12 cellular contexts compared by ENCODE assay signal in the genomic region with DNA sequence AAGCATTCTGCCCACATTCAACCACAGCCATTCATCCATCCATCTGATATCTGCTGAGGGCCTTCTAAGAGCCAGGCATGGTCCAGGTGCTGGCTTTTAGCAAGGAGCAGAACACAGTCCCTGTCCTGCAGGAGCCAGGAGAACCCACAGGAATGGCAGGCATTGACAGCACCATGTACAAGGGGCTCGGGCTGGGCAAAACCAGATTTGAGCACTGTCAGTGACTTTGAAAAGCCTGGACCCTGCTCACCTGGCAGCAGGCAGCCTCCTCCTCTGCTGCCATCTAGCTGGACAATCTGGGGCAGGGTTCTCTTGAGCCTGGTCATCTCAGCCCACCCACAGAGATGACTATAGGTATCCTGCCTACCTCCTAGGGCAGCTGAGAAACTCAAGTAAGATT.
DNase-seq lines count a peak whose midpoint lies in the region; ATAC-seq and TF ChIP-seq lines count a peak whose summit lies in the region.
"Had no signal": no experiment of that assay in that cellular context is flagged by ENCODE, and none has a peak within 500 bp of the region (broad histone marks: within the 10 kb centered on the region; RNA-seq: fewer than 3 reads in every experiment).

No MANE protein-coding gene starts in this region.

- no peaks in the 10 kb centered on the region for H3K36me3 Mint-ChIP-seq in activated T-cell treated with anti-CD3 and anti-CD28 coated beads, Interleukin-2, amount 50 U/mL, for 24 hours (ENCODE audit: low read depth)

- no peak overlapping the region for H3K27ac Mint-ChIP-seq in activated T-cell treated with anti-CD3 and anti-CD28 coated beads, Interleukin-2, amount 50 U/mL, for 24 hours
- H3K27ac Mint-ChIP-seq: dendritic cell treated with granulocyte-macrophage colony-stimulating factor and Interleukin-4, amounts not matched to agents 40 ng/mL and 50 ng/mL, for 4 days had no signal

- peak; percentile 22 for DNase-seq in activated T-cell treated with anti-CD3 and anti-CD28 coated beads, Interleukin-2, amount 50 U/mL, for 24 hours
- DNase-seq in activated T-cell treated with anti-CD3 and anti-CD28 coated beads, Interleukin-2, amount 50 U/mL, for 1 hour, result no peak
- no peak for DNase-seq in brain microvascular endothelial cell
- no peak for DNase-seq in right lobe of liver
- DNase-seq in uterus, result no peak
- no peak for DNase-seq in T-helper 9 cell
- DNase-seq in activated gamma-delta T cell treated with Interleukin-2 at 50 U/mL for 16 hours, result no peak
- DNase-seq: activated T-cell treated with anti-CD3 and anti-CD28 coated beads, Interleukin-2, amount 50 U/mL, for 4 hours; AML-193 had no signal

- no CpG with 5 or more reads among the region's 1 CpG for WGBS in right lobe of liver (ENCODE audit: insufficient coverage, low coverage, low lambda C conversion rate, missing lambda C conversion rate)

- no peak overlapping the region for H3K4me3 ChIP-seq in brain microvascular endothelial cell (ENCODE audit: low read depth, low read length)
- H3K4me3 ChIP-seq in right lobe of liver, result no peak overlapping the region
- H3K4me3 ChIP-seq in uterus, result no peak overlapping the region
- H3K4me3 ChIP-seq: SK-N-MC had no signal

- H3K4me3 Mint-ChIP-seq in activated T-cell treated with anti-CD3 and anti-CD28 coated beads, Interleukin-2, amount 50 U/mL, for 24 hours, result no peak overlapping the region
- H3K4me3 Mint-ChIP-seq: activated T-cell treated with anti-CD3 and anti-CD28 coated beads, Interleukin-2, amount 50 U/mL, for 4 hours; dendritic cell treated with granulocyte-macrophage colony-stimulating factor and Interleukin-4, amounts not matched to agents 40 ng/mL and 50 ng/mL, for 4 days had no signal

- TF ChIP-seq CTCF in brain microvascular endothelial cell (IDR thresholded peaks at IDR 0.05; ENCODE audit: low read depth, low read length, missing control alignments) (peak; percentile 26), right lobe of liver (IDR thresholded peaks at IDR 0.05) (peak; percentile 37 to 56 (median 54)), uterus (IDR thresholded peaks at IDR 0.05) (peak in 2 of 4 experiments; percentile 22 to 33)

- no peaks in the 10 kb centered on the region for H3K9me3 Mint-ChIP-seq in activated T-cell treated with anti-CD3 and anti-CD28 coated beads, Interleukin-2, amount 50 U/mL, for 24 hours
- H3K9me3 Mint-ChIP-seq: activated T-cell treated with anti-CD3 and anti-CD28 coated beads, Interleukin-2, amount 50 U/mL, for 4 hours; dendritic cell treated with granulocyte-macrophage colony-stimulating factor and Interleukin-4, amounts not matched to agents 40 ng/mL and 50 ng/mL, for 4 days had no signal

- H3K9me3 ChIP-seq in right lobe of liver, result no peaks in the 10 kb centered on the region
- H3K9me3 ChIP-seq in uterus, result no peaks in the 10 kb centered on the region

- H3K27ac ChIP-seq in brain microvascular endothelial cell (no peak overlapping the region), right lobe of liver (no peak overlapping the region), uterus (peak overlapping the region; percentile 88 to 94)
- H3K27ac ChIP-seq: SK-N-MC had no signal

- TF ChIP-seq POLR2A in right lobe of liver (IDR thresholded peaks at IDR 0.05) (no peak), uterus (IDR thresholded peaks at IDR 0.05) (no peak)

- no peaks in the 10 kb centered on the region for H3K27me3 Mint-ChIP-seq in activated T-cell treated with anti-CD3 and anti-CD28 coated beads, Interleukin-2, amount 50 U/mL, for 24 hours

- H3K27me3 ChIP-seq in brain microvascular endothelial cell (replicated peaks) (no peaks in the 10 kb centered on the region), right lobe of liver (no peaks in the 10 kb centered on the region), uterus (no peaks in the 10 kb centered on the region)

- intact Hi-C loops in right lobe of liver (cut with DNase I) (no loop called here), uterus (cut with DNase I; ENCODE audit: low total_unique reads) (no loop called here)

- H3K36me3 ChIP-seq in brain microvascular endothelial cell (replicated peaks), result no peaks in the 10 kb centered on the region
- no peaks in the 10 kb centered on the region for H3K36me3 ChIP-seq in right lobe of liver
- H3K36me3 ChIP-seq in uterus, result no peaks in the 10 kb centered on the region

- in situ Hi-C loops in brain microvascular endothelial cell (cut with HindIII; ENCODE audit: low pct_ligation_motif_present, low sequenced_read_pairs), result no loop called here

- ATAC-seq in right lobe of liver, result peak; percentile 67 to 76 (median 75)
- no peak for ATAC-seq in HG03442 (IDR thresholded peaks at IDR 0.05; ENCODE audit: unreplicated experiment)
- ATAC-seq: activated T-cell treated with anti-CD3 and anti-CD28 coated beads, Interleukin-2, amount 50 U/mL, for 4 hours had no signal

- H3K4me1 ChIP-seq in right lobe of liver, result peaks cover 0 to 10% (median 3%) of the 10 kb centered on the region in 4 donors
- peaks cover 16 to 22% of the 10 kb centered on the region in 2 donors for H3K4me1 ChIP-seq in uterus

- peaks cover 21% of the 10 kb centered on the region for H3K4me1 Mint-ChIP-seq in activated T-cell treated with anti-CD3 and anti-CD28 coated beads, Interleukin-2, amount 50 U/mL, for 24 hours (ENCODE audit: low read depth)

Comparison
In these comparisons a context has a peak if more than half of its experiments do, and no peak if none do; other contexts are left out.
1. H3K27ac ChIP-seq: peak in uterus (2 of 2); none in brain microvascular endothelial cell (single experiment) and right lobe of liver (0 of 3).